ENCODE assay signal across 18 cellular contexts in the genomic region with DNA sequence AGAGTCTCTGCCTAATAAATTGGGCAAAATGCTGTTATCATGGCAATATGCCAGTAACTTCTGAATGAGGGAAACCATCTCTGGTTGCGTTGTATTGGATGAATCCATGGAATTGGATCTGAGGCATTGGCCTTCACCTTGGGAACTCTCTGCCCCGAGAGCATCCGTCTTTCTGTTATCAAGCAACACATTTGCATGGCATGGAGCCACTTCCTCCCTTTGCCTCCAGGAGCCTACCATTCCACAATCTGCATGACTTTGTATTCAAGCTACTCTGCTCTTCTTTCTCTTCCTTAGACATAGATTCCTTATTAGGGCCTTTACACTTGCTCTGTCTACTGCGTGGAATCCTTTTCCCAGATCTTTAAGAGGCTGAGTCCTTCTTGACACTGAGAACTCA.
"Had no signal": no experiment of that assay in that cellular context is flagged by ENCODE, and none has a peak within 500 bp of the region (broad histone marks: within the 10 kb centered on the region; RNA-seq: fewer than 3 reads in every experiment).

No MANE protein-coding gene starts in this region.

- DNase-seq: activated CD4-positive, alpha-beta T cell treated with anti-CD3 and anti-CD28 coated beads, Interleukin-2, amount 10 ng/mL, durations not matched to agents 7 days and 5 days; activated CD4-positive, CD25-positive, alpha-beta regulatory T cell treated with anti-CD3 and anti-CD28 coated beads, Interleukin-2, amount 50 U/mL, for 72 hours; activated CD8-positive, alpha-beta T cell treated with anti-CD3 and anti-CD28 coated beads, Interleukin-2, amount 10 ng/mL, durations not matched to agents 7 days and 5 days; activated gamma-delta T cell; activated naive CD4-positive, alpha-beta T cell treated with anti-CD3 and anti-CD28 coated beads, Interleukin-2, amount 50 U/mL, for 16 hours; activated naive CD8-positive, alpha-beta T cell treated with anti-CD3 and anti-CD28 coated beads, Interleukin-2, amount 50 U/mL, for 24 hours; anterior cingulate cortex; body of pancreas; heart right ventricle; left ventricle myocardium inferior; naive thymus-derived CD8-positive, alpha-beta T cell; stimulated activated CD4-positive, alpha-beta T cell treated with anti-CD3 and anti-CD28 coated beads, Interleukin-15, amount 100 ng/mL, for 24 hours; stimulated activated CD4-positive, alpha-beta T cell treated with anti-CD3 and anti-CD28 coated beads, Interleukin-2, amount 100 ng/mL, for 48 hours; stimulated activated CD8-positive, alpha-beta memory T cell treated with anti-CD3 and anti-CD28 coated beads, Interleukin-4, amount 100 ng/mL, for 48 hours; stimulated activated naive B cell treated with anti-CD40 and anti-IgM and Interleukin-4, amounts not matched to agents 10 μg/mL and 1 μg/mL and 100 μg/mL, for 72 hours; transverse colon had no signal

- H3K36me3 ChIP-seq: transverse colon had no signal

- ATAC-seq: activated CD8-positive, alpha-beta T cell treated with anti-CD3 and anti-CD28 coated beads, Interleukin-2, amount 10 ng/mL, durations not matched to agents 7 days and 5 days; activated naive CD8-positive, alpha-beta T cell treated with anti-CD3 and anti-CD28 coated beads, Interleukin-2, amount 50 U/mL, for 24 hours; body of pancreas; naive thymus-derived CD8-positive, alpha-beta T cell; sciatic nerve; stimulated activated naive B cell treated with anti-CD40 and anti-IgM and Interleukin-4, amounts not matched to agents 10 μg/mL and 1 μg/mL and 100 μg/mL, for 72 hours had no signal

- H3K9me3 ChIP-seq: body of pancreas, heart right ventricle, left ventricle myocardium inferior, transverse colon had no signal

- H3K27ac ChIP-seq: body of pancreas, heart right ventricle, left ventricle myocardium inferior, transverse colon had no signal

- H3K4me1 ChIP-seq: transverse colon had no signal

- H3K27me3 ChIP-seq: body of pancreas, heart right ventricle, transverse colon had no signal

- H3K4me3 ChIP-seq: body of pancreas, heart right ventricle, left ventricle myocardium inferior, smooth muscle cell, transverse colon had no signal
